In the genomic region with DNA sequence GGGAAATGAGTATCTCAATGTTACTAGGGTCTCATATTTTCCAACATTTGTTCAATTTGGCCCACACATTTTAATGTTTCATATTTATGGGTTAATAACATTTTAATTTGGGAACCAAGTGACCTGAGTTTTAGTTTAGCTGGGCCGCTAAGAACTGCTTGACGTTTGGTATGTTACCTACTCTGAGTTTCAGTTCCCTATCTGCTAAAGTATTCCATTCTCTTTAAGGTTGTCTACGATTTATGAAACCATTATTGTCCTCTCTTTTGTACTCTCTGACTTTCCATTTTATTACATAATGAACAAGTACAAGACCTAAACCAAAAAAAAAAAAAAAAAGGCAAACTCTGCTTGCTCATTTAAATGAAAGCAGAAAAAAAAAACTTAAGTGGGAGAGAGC, we compare ENCODE assay signal across 16 cellular contexts.
DNase-seq lines count a peak whose midpoint lies in the region; ATAC-seq and TF ChIP-seq lines count a peak whose summit lies in the region.
"Had no signal": no experiment of that assay in that cellular context is flagged by ENCODE, and none has a peak within 500 bp of the region (broad histone marks: within the 10 kb centered on the region; RNA-seq: fewer than 3 reads in every experiment).

No MANE protein-coding gene starts in this region.

- H3K4me3 Mint-ChIP-seq in endodermal cell = no peak overlapping the region
- H3K4me3 Mint-ChIP-seq: activated naive CD8-positive, alpha-beta T cell treated with anti-CD3 and anti-CD28 coated beads for 36 hours had no signal

- H3K4me3 ChIP-seq in left ventricle myocardium inferior (no peak overlapping the region), uterus (no peak overlapping the region), endodermal cell (ENCODE audit: low read length) (no peak overlapping the region)
- H3K4me3 ChIP-seq: thyroid gland had no signal

- POLR2A ChIA-PET in RWPE1 (lab: Yijun Ruan, JAX; ENCODE audit: low non-redundant PET) = no interaction called here

- H3K27me3 Mint-ChIP-seq in endodermal cell (ENCODE audit: insufficient read depth) = no peaks in the 10 kb centered on the region

- H3K36me3 ChIP-seq in left ventricle myocardium inferior (no peaks in the 10 kb centered on the region), uterus (no peaks in the 10 kb centered on the region), endodermal cell (ENCODE audit: control insufficient read depth, insufficient read depth, low read length) (no peaks in the 10 kb centered on the region)
- H3K36me3 ChIP-seq: thyroid gland had no signal

- no peaks in the 10 kb centered on the region for H3K36me3 Mint-ChIP-seq in endodermal cell (ENCODE audit: low read depth)
- H3K36me3 Mint-ChIP-seq: activated naive CD8-positive, alpha-beta T cell treated with anti-CD3 and anti-CD28 coated beads for 36 hours had no signal

- H3K9me3 Mint-ChIP-seq in endodermal cell = no peaks in the 10 kb centered on the region
- H3K9me3 Mint-ChIP-seq: activated naive CD8-positive, alpha-beta T cell treated with anti-CD3 and anti-CD28 coated beads for 36 hours had no signal

- no peak for DNase-seq in left ventricle myocardium inferior
- DNase-seq in cardiac septum (ENCODE audit: low spot score) = no peak
- no peak for DNase-seq in uterus
- DNase-seq in RWPE1 (ENCODE audit: low spot score) = no peak
- DNase-seq in NCI-H1048 (lab: John Stamatoyannopoulos, UW) = no peak
- no peak for DNase-seq in endodermal cell
- DNase-seq: activated CD4-positive, CD25-positive, alpha-beta regulatory T cell treated with anti-CD3 and anti-CD28 coated beads, Interleukin-2, amount 50 U/mL, for 72 hours; activated naive CD8-positive, alpha-beta T cell treated with anti-CD3 and anti-CD28 coated beads for 36 hours; activated T-cell treated with anti-CD3 and anti-CD28 coated beads for 4 hours; islet precursor cell; NCI-H2107; stimulated activated CD4-positive, alpha-beta T cell treated with anti-CD3 and anti-CD28 coated beads, Interleukin-15, amount 100 ng/mL, for 24 hours; SW 1271; thyroid gland had no signal

- no peak overlapping the region for H3K9ac ChIP-seq in endodermal cell (ENCODE audit: extremely low read depth, low read length, poor library complexity, severe bottlenecking)

- no peak for TF ChIP-seq CTCF in left ventricle myocardium inferior (IDR thresholded peaks at IDR 0.05; ENCODE audit: borderline replicate concordance)
- no peak for TF ChIP-seq CTCF in uterus (IDR thresholded peaks at IDR 0.05)
- TF ChIP-seq CTCF in RWPE1 (conservative IDR thresholded peaks at IDR 0.05; ENCODE audit: low read depth) = no peak
- TF ChIP-seq CTCF in endodermal cell (conservative IDR thresholded peaks at IDR 0.05) = no peak

- H3K27ac ChIP-seq in left ventricle myocardium inferior (replicated peaks) = peak overlapping the region; percentile 74
- H3K27ac ChIP-seq in uterus = peak overlapping the region; percentile 35 to 37
- no peak overlapping the region for H3K27ac ChIP-seq in RWPE1
- H3K27ac ChIP-seq in endodermal cell (ENCODE audit: low read depth, low read length) = no peak overlapping the region
- H3K27ac ChIP-seq: thyroid gland had no signal

- TF ChIP-seq POLR2A in uterus (IDR thresholded peaks at IDR 0.05) = no peak

- H3K4me1 ChIP-seq in left ventricle myocardium inferior (peaks cover 33% of the 10 kb centered on the region), uterus (no peaks in the 10 kb centered on the region), endodermal cell (ENCODE audit: control insufficient read depth, insufficient read depth, low read length) (no peaks in the 10 kb centered on the region)
- H3K4me1 ChIP-seq: thyroid gland had no signal

- H3K27me3 ChIP-seq in left ventricle myocardium inferior (ENCODE audit: low read depth) (no peaks in the 10 kb centered on the region), uterus (no peaks in the 10 kb centered on the region), endodermal cell (ENCODE audit: control insufficient read depth, insufficient read depth, low read length, poor library complexity, severe bottlenecking) (no peaks in the 10 kb centered on the region)
- H3K27me3 ChIP-seq: thyroid gland had no signal

- WGBS in endodermal cell (ENCODE audit: insufficient coverage in 1 of 2, insufficient read length in 1 of 2), 2 experiments = 92 to 99% methylated on average over 2 to 3 of the region's 3 CpGs

- H3K27ac Mint-ChIP-seq in endodermal cell = no peak overlapping the region
- H3K27ac Mint-ChIP-seq: activated naive CD8-positive, alpha-beta T cell treated with anti-CD3 and anti-CD28 coated beads for 36 hours had no signal

- intact Hi-C loops in left ventricle myocardium inferior (cut with micrococcal nuclease) = no loop called here
- intact Hi-C loops in cardiac septum (cut with DNase I) = loop anchor here (5.0 kb wide), 1 partner anchor 35 kb away; no protein-coding TSS in a partner anchor
- intact Hi-C loops in uterus (cut with DNase I; ENCODE audit: low total_unique reads) = no loop called here

- ATAC-seq in GM21619 (IDR thresholded peaks at IDR 0.05; ENCODE audit: unreplicated experiment) (peak; percentile 69), HG03432 (IDR thresholded peaks at IDR 0.05; ENCODE audit: unreplicated experiment) (peak; percentile 91)

- H3K9me3 ChIP-seq in left ventricle myocardium inferior (replicated peaks) = no peaks in the 10 kb centered on the region
- H3K9me3 ChIP-seq in uterus = no peaks in the 10 kb centered on the region
- no peaks in the 10 kb centered on the region for H3K9me3 ChIP-seq in endodermal cell (ENCODE audit: control insufficient read depth, low read length)
- H3K9me3 ChIP-seq: thyroid gland had no signal

- CTCF ChIA-PET in RWPE1 (lab: Yijun Ruan, JAX) = interaction anchor here (0.6 to 0.7 kb wide), 2 partner anchors 17 to 22 kb away, joined by 3 to 4 read pairs; no protein-coding TSS in a partner anchor

- peaks cover 7% of the 10 kb centered on the region for H3K4me1 Mint-ChIP-seq in endodermal cell
- H3K4me1 Mint-ChIP-seq: activated naive CD8-positive, alpha-beta T cell treated with anti-CD3 and anti-CD28 coated beads for 36 hours had no signal

Comparison
In these comparisons a context has a peak if more than half of its experiments do, and no peak if none do; other contexts are left out.
1. H3K27ac ChIP-seq: peak in left ventricle myocardium inferior (single experiment) and uterus (2 of 2); none in RWPE1 (single experiment) and endodermal cell (single experiment).